Comparison of ENCODE assay signal across 14 cellular contexts in genomic region chr13:35163674-35164073, GRCh38.
DNase-seq lines count a peak whose midpoint lies in the region; ATAC-seq and TF ChIP-seq lines count a peak whose summit lies in the region.
"Had no signal": no experiment of that assay in that cellular context is flagged by ENCODE, and none has a peak within 500 bp of the region (broad histone marks: within the 10 kb centered on the region; RNA-seq: fewer than 3 reads in every experiment).

No MANE protein-coding gene starts in this region.

- H3K4me1 Mint-ChIP-seq in natural killer cell = peaks cover 5% of the 10 kb centered on the region in 2 donors

- ATAC-seq in GM19324 (IDR thresholded peaks at IDR 0.05; ENCODE audit: low FRiP score, unreplicated experiment) (peak; percentile 55), HG02610 (IDR thresholded peaks at IDR 0.05; ENCODE audit: unreplicated experiment) (peak; percentile 59), HG03196 (IDR thresholded peaks at IDR 0.05; ENCODE audit: unreplicated experiment) (peak; percentile 48), natural killer cell (no peak)

- no peak for TF ChIP-seq CTCF in GM06990 (IDR thresholded peaks at IDR 0.05; ENCODE audit: insufficient read depth, low read length, poor library complexity, severe bottlenecking)
- TF ChIP-seq CTCF in natural killer cell (IDR thresholded peaks at IDR 0.05) = no peak

- no peaks in the 10 kb centered on the region for H3K9me3 Mint-ChIP-seq in natural killer cell
- H3K9me3 Mint-ChIP-seq: activated B cell treated with CpG ODN at 0.5 μM for 24 hours, HFFc6, type B pancreatic cell had no signal

- no peaks in the 10 kb centered on the region for H3K36me3 Mint-ChIP-seq in natural killer cell
- H3K36me3 Mint-ChIP-seq: type B pancreatic cell had no signal

- no peaks in the 10 kb centered on the region for H3K36me3 ChIP-seq in GM06990 (ENCODE audit: control insufficient read depth, insufficient read depth, low read length)

- H3K4me3 ChIP-seq in GM06990 (replicated peaks; ENCODE audit: low read depth, low read length) = no peak overlapping the region
- H3K4me3 ChIP-seq: K562 had no signal

- intact Hi-C loops in natural killer cell (cut with micrococcal nuclease) = loop anchor here (5.0 kb wide), 1 partner anchor 1936 kb away; no protein-coding TSS in a partner anchor

- DNase-seq in GM06990 (ENCODE audit: extremely low read depth, insufficient read length) (peak; percentile 29), NOMO-1 treated with dmso at 0.1 percent for 144 hours (lab: John Stamatoyannopoulos, UW; ENCODE audit: unreplicated experiment) (no peak), DMS153 treated with DMSO at 0.1 percent for 48 hours (lab: John Stamatoyannopoulos, UW; ENCODE audit: unreplicated experiment) (no peak), natural killer cell (no peak), DMS114 treated with DMSO at 0.1 percent for 48 hours (lab: John Stamatoyannopoulos, UW; ENCODE audit: unreplicated experiment) (no peak)
- DNase-seq: activated B cell treated with CpG ODN at 0.5 μM for 24 hours; NK-92 treated with Interleukin-12 subunit alpha and Interleukin-12 subunit beta, amount 100 ng/mL, for 24 hours; stimulated activated CD8-positive, alpha-beta memory T cell treated with anti-CD3 and anti-CD28 coated beads, Interleukin-4, amount 100 ng/mL, for 48 hours had no signal

- H3K27me3 ChIP-seq in GM06990 (replicated peaks; ENCODE audit: control insufficient read depth, insufficient read depth, low read length) = no peaks in the 10 kb centered on the region

- H3K27me3 Mint-ChIP-seq in natural killer cell (ENCODE audit: low read depth in 2 of 2) = no peaks in the 10 kb centered on the region
- H3K27me3 Mint-ChIP-seq: activated B cell treated with CpG ODN at 0.5 μM for 24 hours, type B pancreatic cell had no signal

- H3K4me3 Mint-ChIP-seq in natural killer cell = no peak overlapping the region
- H3K4me3 Mint-ChIP-seq: activated B cell treated with CpG ODN at 0.5 μM for 24 hours, HFFc6, type B pancreatic cell had no signal

- no peak overlapping the region for H3K27ac Mint-ChIP-seq in natural killer cell
- H3K27ac Mint-ChIP-seq: activated B cell treated with CpG ODN at 0.5 μM for 24 hours, HFFc6, type B pancreatic cell had no signal

Comparison
In these comparisons a context has a peak if more than half of its experiments do, and no peak if none do; other contexts are left out.
1. ATAC-seq: peak in GM19324 (single experiment), HG02610 (single experiment) and HG03196 (single experiment); none in natural killer cell (0 of 3).